1 cellular context compared by ENCODE assay signal in genomic region chr20:62516345-62516744, GRCh38.
TF ChIP-seq lines count a peak whose summit lies in the region.

No MANE protein-coding gene starts in this region.

TF ChIP-seq in GM23338, 12 proteins besides CTCF, POLR2A, EP300 and RAD21 (continued from another document):
- no peak for TF ChIP-seq REST (IDR thresholded peaks at IDR 0.05; ENCODE audit: unreplicated experiment)
TF ChIP-seq in GM23338: peak in this region for 0.
